ENCODE assay signal across 11 cellular contexts in the genomic region with DNA sequence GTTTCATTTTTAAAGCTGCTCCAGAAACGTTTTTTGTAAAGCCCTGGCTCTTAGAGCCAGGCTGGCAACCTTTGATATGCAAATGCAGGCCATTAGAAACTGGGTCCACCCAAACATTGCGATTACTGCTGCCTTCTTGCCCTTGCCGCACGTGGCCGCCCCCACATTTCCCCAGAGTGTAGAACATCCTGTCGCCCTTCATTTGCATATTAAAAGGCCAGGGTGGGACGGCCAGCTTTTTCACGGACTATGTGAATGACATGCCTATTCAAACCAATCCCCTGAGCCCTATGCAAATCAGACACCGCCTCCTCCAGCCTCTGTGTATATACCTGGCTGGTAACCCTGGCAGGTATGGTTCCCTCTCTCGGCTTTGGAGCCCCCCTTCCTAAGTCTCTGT.
DNase-seq lines count a peak whose midpoint lies in the region; ATAC-seq and TF ChIP-seq lines count a peak whose summit lies in the region.
"Had no signal": no experiment of that assay in that cellular context is flagged by ENCODE, and none has a peak within 500 bp of the region (broad histone marks: within the 10 kb centered on the region; RNA-seq: fewer than 3 reads in every experiment).

No MANE protein-coding gene starts in this region.

- no peak overlapping the region for H3K4me2 ChIP-seq in mesenchymal stem cell (ENCODE audit: low read length, poor library complexity, severe bottlenecking)

- 25% methylated on average over 10 of the region's 10 CpGs for WGBS in mesenchymal stem cell

- no peak overlapping the region for H4K91ac ChIP-seq in mesenchymal stem cell (ENCODE audit: low read length)

- no peak overlapping the region for H2BK120ac ChIP-seq in mesenchymal stem cell (ENCODE audit: low read depth, low read length)

- H3K4me1 Mint-ChIP-seq in activated CD4-positive, alpha-beta T cell treated with anti-CD3 and anti-CD28 coated beads, Interleukin-2, amount 10 ng/mL, durations not matched to agents 24 days and 14 days, result no peaks in the 10 kb centered on the region

- H3K9me3 ChIP-seq in NT2/D1 (ENCODE audit: insufficient read depth, low read length) (peaks cover 3% of the 10 kb centered on the region; the same call in 1 of the 2 replicates), upper lobe of right lung (no peaks in the 10 kb centered on the region), mesenchymal stem cell (ENCODE audit: control insufficient read depth, low read length) (no peaks in the 10 kb centered on the region)
- H3K9me3 ChIP-seq: heart left ventricle had no signal

- no peaks in the 10 kb centered on the region for H3K9me3 Mint-ChIP-seq in activated CD4-positive, alpha-beta T cell treated with anti-CD3 and anti-CD28 coated beads, Interleukin-2, amount 10 ng/mL, durations not matched to agents 24 days and 14 days

- intact Hi-C loops in activated CD4-positive, alpha-beta T cell treated with anti-CD3 and anti-CD28 coated beads, Interleukin-2, amount 10 ng/mL, durations not matched to agents 24 days and 14 days (cut with micrococcal nuclease), result no loop called here
- intact Hi-C loops in upper lobe of right lung (cut with DNase I), result no loop called here

- no peaks in the 10 kb centered on the region for H3K36me3 Mint-ChIP-seq in activated CD4-positive, alpha-beta T cell treated with anti-CD3 and anti-CD28 coated beads, Interleukin-2, amount 10 ng/mL, durations not matched to agents 24 days and 14 days (ENCODE audit: low read depth)

- no peak overlapping the region for H2BK15ac ChIP-seq in mesenchymal stem cell (ENCODE audit: low read depth, poor library complexity, severe bottlenecking)

- H3K14ac ChIP-seq in mesenchymal stem cell (ENCODE audit: low read length in 2 of 2), result no peak overlapping the region

- H3K27me3 ChIP-seq in NT2/D1 (ENCODE audit: insufficient read depth, insufficient read length) (peaks cover 71% of the 10 kb centered on the region), upper lobe of right lung (no peaks in the 10 kb centered on the region), mesenchymal stem cell (ENCODE audit: control insufficient read depth in 1 of 2, insufficient read depth in 1 of 2, low read length in 2 of 2) (peaks cover 0 to 4% of the 10 kb centered on the region in 2 experiments)

- H3K9ac ChIP-seq in NT2/D1 (ENCODE audit: insufficient read length, low read depth) (no peak overlapping the region), mesenchymal stem cell (ENCODE audit: low read length) (no peak overlapping the region)

- no peak overlapping the region for H3K4ac ChIP-seq in mesenchymal stem cell (ENCODE audit: low read depth in 1 of 2, low read length in 2 of 2)

- H2AK5ac ChIP-seq in mesenchymal stem cell (ENCODE audit: low read length, severe bottlenecking), result no peak overlapping the region

- peak; percentile 20 for ATAC-seq in upper lobe of right lung
- ATAC-seq: heart left ventricle had no signal

- no peak overlapping the region for H3K4me3 Mint-ChIP-seq in activated CD4-positive, alpha-beta T cell treated with anti-CD3 and anti-CD28 coated beads, Interleukin-2, amount 10 ng/mL, durations not matched to agents 24 days and 14 days

- H4K8ac ChIP-seq in mesenchymal stem cell (ENCODE audit: low read length), result no peak overlapping the region

- no peak overlapping the region for H3K23ac ChIP-seq in mesenchymal stem cell (ENCODE audit: low read length in 2 of 2)

- H3K27me3 Mint-ChIP-seq in activated CD4-positive, alpha-beta T cell treated with anti-CD3 and anti-CD28 coated beads, Interleukin-2, amount 10 ng/mL, durations not matched to agents 24 days and 14 days, result no peaks in the 10 kb centered on the region

- H3K27ac Mint-ChIP-seq in activated CD4-positive, alpha-beta T cell treated with anti-CD3 and anti-CD28 coated beads, Interleukin-2, amount 10 ng/mL, durations not matched to agents 24 days and 14 days, result no peak overlapping the region

- no peak overlapping the region for H2BK5ac ChIP-seq in mesenchymal stem cell (ENCODE audit: low read depth, low read length, poor library complexity, severe bottlenecking)

- H2AFZ ChIP-seq in mesenchymal stem cell (ENCODE audit: low read depth, low read length), result no peak overlapping the region

- no peak overlapping the region for H3K18ac ChIP-seq in mesenchymal stem cell (ENCODE audit: low read depth in 1 of 2, low read length in 2 of 2)

- H3K4me1 ChIP-seq in NT2/D1 (ENCODE audit: insufficient read depth, insufficient read length) (peaks cover 4% of the 10 kb centered on the region), upper lobe of right lung (no peaks in the 10 kb centered on the region), mesenchymal stem cell (ENCODE audit: control insufficient read depth, insufficient read depth, low read depth, low read length) (no peaks in the 10 kb centered on the region)
- H3K4me1 ChIP-seq: heart left ventricle had no signal

- no peak overlapping the region for H3K27ac ChIP-seq in upper lobe of right lung
- H3K27ac ChIP-seq in mesenchymal stem cell (ENCODE audit: low read length, poor library complexity, severe bottlenecking), result no peak overlapping the region
- H3K27ac ChIP-seq: heart left ventricle had no signal

- H2BK12ac ChIP-seq in mesenchymal stem cell (ENCODE audit: low read length in 2 of 2), result no peak overlapping the region

- no peaks in the 10 kb centered on the region for H3K36me3 ChIP-seq in NT2/D1 (ENCODE audit: insufficient read depth, insufficient read length, low read length)
- H3K36me3 ChIP-seq in upper lobe of right lung, result no peaks in the 10 kb centered on the region
- no peaks in the 10 kb centered on the region for H3K36me3 ChIP-seq in mesenchymal stem cell (ENCODE audit: control insufficient read depth in 1 of 2, insufficient read depth in 2 of 2, low read depth in 1 of 2, low read length in 2 of 2)
- H3K36me3 ChIP-seq: heart left ventricle had no signal

- no peak overlapping the region for H3K4me3 ChIP-seq in NT2/D1 (ENCODE audit: insufficient read length, low read depth)
- no peak overlapping the region for H3K4me3 ChIP-seq in upper lobe of right lung
- H3K4me3 ChIP-seq in mesenchymal stem cell (ENCODE audit: insufficient read depth in 1 of 2, low read depth in 1 of 2, low read length in 2 of 2), result no peak overlapping the region
- H3K4me3 ChIP-seq: heart left ventricle had no signal

- DNase-seq in activated CD4-positive, alpha-beta T cell treated with anti-CD3 and anti-CD28 coated beads, Interleukin-2, amount 10 ng/mL, durations not matched to agents 24 days and 14 days, result peak; percentile 18
- DNase-seq in activated CD4-positive, alpha-beta T cell treated with anti-CD3 and anti-CD28 coated beads, Interleukin-2, amount 50 U/mL, for 1 hour, result no peak
- peak; percentile 90 for DNase-seq in NT2/D1 (ENCODE audit: low read depth, low spot score)
- DNase-seq in iPS-NIHi11 (ENCODE audit: low spot score), result peak; percentile 63
- no peak for DNase-seq in upper lobe of right lung
- no peak for DNase-seq in T-helper 2 cell
- no peak for DNase-seq in mesenchymal stem cell
- no peak for DNase-seq in GM10266 (ENCODE audit: extremely low spot score)
- DNase-seq: activated gamma-delta T cell; heart left ventricle; stimulated activated CD4-positive, alpha-beta T cell treated with anti-CD3 and anti-CD28 coated beads, Interleukin-4, amount 100 ng/mL, for 1 hour had no signal

- no peaks in the 10 kb centered on the region for H3K79me1 ChIP-seq in mesenchymal stem cell (replicated peaks; ENCODE audit: low read length, poor library complexity, severe bottlenecking)

- TF ChIP-seq CTCF in upper lobe of right lung (IDR thresholded peaks at IDR 0.05) (no peak), GM10266 (IDR thresholded peaks at IDR 0.05; ENCODE audit: control insufficient read depth, insufficient read depth, low read depth, missing control alignments) (no peak)

Comparison
In these comparisons a context has a peak if more than half of its experiments do, and no peak if none do; other contexts are left out.
1. DNase-seq: peak in activated CD4-positive, alpha-beta T cell treated with anti-CD3 and anti-CD28 coated beads, Interleukin-2, amount 10 ng/mL, durations not matched to agents 24 days and 14 days (single experiment), NT2/D1 (single experiment) and iPS-NIHi11 (single experiment); none in activated CD4-positive, alpha-beta T cell treated with anti-CD3 and anti-CD28 coated beads, Interleukin-2, amount 50 U/mL, for 1 hour (single experiment), upper lobe of right lung (single experiment), T-helper 2 cell (0 of 5), mesenchymal stem cell (single experiment) and GM10266 (single experiment).